Comparison of ENCODE assay signal across 9 cellular contexts in genomic region chr1:214551052-214551435, GRCh38. TPM values are rescaled to one million over a fixed set of nuclear protein-coding genes. Genes with fewer than 3 reads are reported as not detected.
A peak's percentile ranks its signal among the peaks of the same experiment; 100 is the strongest.
DNase-seq lines count a peak whose midpoint lies in the region; ATAC-seq, FAIRE-seq and TF ChIP-seq lines count a peak whose summit lies in the region.
"Had no signal": no experiment of that assay in that cellular context is flagged by ENCODE, and none has a peak within 500 bp of the region (broad histone marks: within the 10 kb centered on the region; RNA-seq: fewer than 3 reads in every experiment).

No MANE protein-coding gene starts in this region.

- H4K20me1 ChIP-seq in endothelial cell of umbilical vein (replicated peaks; ENCODE audit: control insufficient read depth, extremely low read depth, insufficient read depth, low read length): peaks cover 4% of the 10 kb centered on the region

- DNase-seq in NCI-H345 (lab: John Stamatoyannopoulos, UW) (peak; percentile 28), NCI-H345 treated with DMSO at 0.1 percent for 48 hours (lab: John Stamatoyannopoulos, UW; ENCODE audit: unreplicated experiment) (no peak), RKO (ENCODE audit: low spot score) (peak; percentile 63), endothelial cell of umbilical vein (ENCODE audit: low read depth, low spot score) (no peak), EL (no peak)
- DNase-seq in activated effector memory CD4-positive, alpha-beta T cell treated with anti-CD3 and anti-CD28 coated beads, Interleukin-2, amount 50 U/mL, for 16 hours: no peak

- no peaks in the 10 kb centered on the region for H3K36me3 Mint-ChIP-seq in nephron (ENCODE audit: low read depth)

- peak overlapping the region; percentile 85 to 94 (median 88) for H3K4me3 Mint-ChIP-seq in nephron

- no peaks in the 10 kb centered on the region for H3K27me3 ChIP-seq in endothelial cell of umbilical vein (ENCODE audit: control insufficient read depth in 2 of 2, insufficient read depth in 2 of 2, low read length in 2 of 2)

- H3K27ac Mint-ChIP-seq in nephron: peak overlapping the region; percentile 91 to 99 (median 97)

- H3K4me3 ChIP-seq in endothelial cell of umbilical vein (replicated peaks in 1 of 3; ENCODE audit: insufficient read depth in 1 of 3, low read depth in 1 of 3, low read length in 3 of 3): peak overlapping the region; percentile 28 to 88 (median 73)

- no peaks in the 10 kb centered on the region for H3K9me3 Mint-ChIP-seq in nephron

- H3K4me1 Mint-ChIP-seq in nephron: peaks cover 50% of the 10 kb centered on the region

- H3K9me3 ChIP-seq in endothelial cell of umbilical vein (replicated peaks; ENCODE audit: control insufficient read depth, insufficient read depth, low read length): no peaks in the 10 kb centered on the region

- BruUV-seq in endothelial cell of umbilical vein (replicated peaks; lab: Mats Ljungman, UMichigan): TSS peak; percentile 28

- POLR2A ChIA-PET in endothelial cell of umbilical vein (lab: Charles Lee): interaction anchor here (0.7 to 1.7 kb wide), 6 partner anchors 9 to 148 kb away, joined by 3 to 22 read pairs (median 4); no protein-coding TSS in a partner anchor

- intact Hi-C loops in endothelial cell of umbilical vein (cut with micrococcal nuclease): loop anchor here (1.0 to 2.0 kb wide), 6 partner anchors 34 to 189 kb away; partner anchors contain the start of gene CENPF

- CTCF ChIA-PET in endothelial cell of umbilical vein (lab: Charles Lee): interaction anchor here (0.6 to 12.4 kb wide), 16 partner anchors 8 to 218 kb away, joined by 3 to 171 read pairs (median 5); no protein-coding TSS in a partner anchor

- TF ChIP-seq POLR2A in endothelial cell of umbilical vein (IDR thresholded peaks at IDR 0.05; ENCODE audit: low read depth, low read length): no peak

- dilution Hi-C loops in endothelial cell of umbilical vein (cut with MboI; ENCODE audit: extremely low pct_ligation_motif_present, low sequenced_read_pairs): no loop called here

- peak overlapping the region; percentile 98 for H3K27ac ChIP-seq in endothelial cell of umbilical vein (ENCODE audit: insufficient read depth, low read depth, low read length)

- no peak for ATAC-seq in GM18858 (IDR thresholded peaks at IDR 0.05; ENCODE audit: unreplicated experiment)

- H3K27me3 Mint-ChIP-seq in nephron (ENCODE audit: low read depth): peaks cover 9% of the 10 kb centered on the region

- no peaks in the 10 kb centered on the region for H3K9me1 ChIP-seq in endothelial cell of umbilical vein (replicated peaks; ENCODE audit: control insufficient read depth, extremely low read depth, insufficient read depth, low read length)

- H3K4me2 ChIP-seq in endothelial cell of umbilical vein (ENCODE audit: insufficient read depth, low read length): peak overlapping the region; percentile 94

- TF ChIP-seq CTCF in endothelial cell of umbilical vein (IDR thresholded peaks at IDR 0.05; ENCODE audit: extremely low read depth in 1 of 2, insufficient read depth in 1 of 2, low read depth in 1 of 2, low read length in 2 of 2) (no peak), nephron (IDR thresholded peaks at IDR 0.05; ENCODE audit: unreplicated experiment in 3 of 3) (no peak)

- no peak for FAIRE-seq in endothelial cell of umbilical vein (lab: Jason Lieb, UNC)
- FAIRE-seq: TTC549 had no signal

- H3K4me1 ChIP-seq in endothelial cell of umbilical vein (ENCODE audit: control insufficient read depth, extremely low read depth, insufficient read depth, low read length): peaks cover 55% of the 10 kb centered on the region

- no peaks in the 10 kb centered on the region for H3K36me3 ChIP-seq in endothelial cell of umbilical vein (ENCODE audit: control insufficient read depth in 2 of 2, extremely low read depth in 1 of 2, insufficient read depth in 2 of 2, low read length in 2 of 2)

- H3K79me2 ChIP-seq in endothelial cell of umbilical vein (ENCODE audit: control insufficient read depth, insufficient read depth, low read length): peaks cover 50% of the 10 kb centered on the region

- no peak overlapping the region for H2AFZ ChIP-seq in endothelial cell of umbilical vein (ENCODE audit: low read depth, low read length)

- peak overlapping the region; percentile 81 for H3K9ac ChIP-seq in endothelial cell of umbilical vein (replicated peaks; ENCODE audit: extremely low read depth, insufficient read depth, low read length)

TF ChIP-seq in endothelial cell of umbilical vein, 7 proteins besides CTCF, POLR2A, EP300 and RAD21:
- TF ChIP-seq JUN (IDR thresholded peaks at IDR 0.05; ENCODE audit: borderline replicate concordance, insufficient read depth, insufficient read length, low read depth): no peak
- no peak for TF ChIP-seq MAX (IDR thresholded peaks at IDR 0.05; ENCODE audit: insufficient read depth, insufficient read length)
- no peak for TF ChIP-seq FOS (IDR thresholded peaks at IDR 0.05; ENCODE audit: borderline replicate concordance, insufficient read depth, low read length)
- TF ChIP-seq POLR2AphosphoS5 (IDR thresholded peaks at IDR 0.05; ENCODE audit: insufficient read depth, low read depth, low read length): no peak
- no peak for TF ChIP-seq EZH2 (IDR thresholded peaks at IDR 0.05; ENCODE audit: borderline replicate concordance, low read depth, low read length, severe bottlenecking)
- TF ChIP-seq MYC (IDR thresholded peaks at IDR 0.05; ENCODE audit: low read depth, low read length): no peak
- no peak for TF ChIP-seq GATA2 (IDR thresholded peaks at IDR 0.05; ENCODE audit: insufficient read depth, insufficient read length, low read depth, low read length)

RNA-seq across cellular contexts. Expression of gene PTPN14, which starts 0.4 kb away (rescaled TPM):
- 88.9 and 93.0 TPM in 2 replicates for total RNA-seq in endothelial cell of umbilical vein
- polyA plus RNA-seq in endothelial cell of umbilical vein: 18.5 and 23.1 TPM in 2 replicates
- 18.2 and 18.3 TPM in 2 replicates for polyA plus RNA-seq in endothelial cell of umbilical vein (2011; cell fraction: cytosol; rRNA removed)
- 35.6 and 36.4 TPM in 2 replicates for polyA plus RNA-seq in endothelial cell of umbilical vein (2011; cell fraction: nucleus; rRNA removed)
- polyA plus RNA-seq in endothelial cell of umbilical vein (2012): 22.8 and 30.2 TPM in 2 replicates
- polyA minus RNA-seq in endothelial cell of umbilical vein: 114 and 116 TPM in 2 replicates
- polyA minus RNA-seq in endothelial cell of umbilical vein (2011; cell fraction: cytosol; rRNA and poly(A)+ RNA removed): 22.9 TPM
- polyA minus RNA-seq in endothelial cell of umbilical vein (2011; cell fraction: nucleus; rRNA and poly(A)+ RNA removed): 109 and 123 TPM in 2 replicates

RNA-seq across cellular contexts. Expression of gene CENPF, which starts 52.0 kb away (rescaled TPM):
- 66.2 and 72.9 TPM in 2 replicates for total RNA-seq in endothelial cell of umbilical vein
- 3.8 and 6.4 TPM in 2 replicates for polyA plus RNA-seq in endothelial cell of umbilical vein
- 22.2 and 23.2 TPM in 2 replicates for polyA plus RNA-seq in endothelial cell of umbilical vein (2011; cell fraction: cytosol; rRNA removed)
- 34.5 and 55.7 TPM in 2 replicates for polyA plus RNA-seq in endothelial cell of umbilical vein (2011; cell fraction: nucleus; rRNA removed)
- polyA plus RNA-seq in endothelial cell of umbilical vein (2012): 20.3 and 71.4 TPM in 2 replicates
- polyA minus RNA-seq in endothelial cell of umbilical vein: 10.5 and 12.0 TPM in 2 replicates
- polyA minus RNA-seq in endothelial cell of umbilical vein (2011; cell fraction: cytosol; rRNA and poly(A)+ RNA removed): 35.9 TPM
- 16.9 and 28.9 TPM in 2 replicates for polyA minus RNA-seq in endothelial cell of umbilical vein (2011; cell fraction: nucleus; rRNA and poly(A)+ RNA removed)

Comparison
In these comparisons a context has a peak if more than half of its experiments do, and no peak if none do; other contexts are left out.
1. DNase-seq: peak in NCI-H345 (single experiment) and RKO (single experiment); none in NCI-H345 treated with DMSO at 0.1 percent for 48 hours (single experiment), endothelial cell of umbilical vein (single experiment), EL (single experiment) and activated effector memory CD4-positive, alpha-beta T cell treated with anti-CD3 and anti-CD28 coated beads, Interleukin-2, amount 50 U/mL, for 16 hours (single experiment).